ENCODE assay signal across 1 cellular context in the genomic region with DNA sequence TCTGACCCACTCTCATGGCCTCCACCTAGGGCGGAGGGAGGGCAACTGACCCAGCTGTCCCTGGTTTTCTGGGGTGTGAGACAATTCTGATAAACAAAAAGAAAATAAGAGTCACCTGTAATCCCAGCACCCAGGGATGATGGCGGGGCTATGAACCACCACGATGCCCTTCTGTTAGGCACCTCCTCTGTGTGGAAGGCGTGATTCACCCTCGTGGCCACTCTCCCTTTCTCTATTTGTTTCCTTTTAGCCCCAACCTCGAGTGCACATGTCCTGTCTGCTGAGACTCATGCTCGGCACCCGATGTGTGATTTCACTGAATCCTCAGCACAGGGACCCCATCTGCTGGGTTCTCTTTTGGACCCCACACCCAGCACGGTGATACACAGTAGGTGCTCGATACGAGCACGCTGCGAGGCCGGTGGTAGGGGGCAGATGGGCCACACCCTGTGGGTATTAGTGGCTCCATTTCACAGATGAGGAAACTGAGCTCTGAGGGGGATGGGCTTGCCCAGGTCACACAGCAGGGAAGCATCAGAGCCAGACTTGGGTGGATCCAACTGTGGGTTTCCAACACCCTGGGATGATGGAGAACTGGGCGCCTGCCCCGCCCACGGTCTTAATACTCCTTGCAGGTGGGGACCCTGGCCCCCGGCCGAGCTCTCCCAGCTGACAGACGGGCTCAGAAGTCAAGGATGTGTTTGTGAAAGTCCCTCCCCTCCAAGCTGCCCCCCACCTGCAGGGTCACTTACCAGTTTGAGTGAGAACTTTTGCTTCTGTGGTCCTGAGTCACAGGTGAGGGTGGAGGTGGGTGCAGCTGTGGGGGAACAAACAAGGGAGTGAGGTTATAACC.
TF ChIP-seq lines count a peak whose summit lies in the region.

No MANE protein-coding gene starts in this region.

TF ChIP-seq in HepG2, 621 proteins besides CTCF, POLR2A, EP300 and RAD21:
- TF ChIP-seq ZNF629 (CRISPR knock-in tag; conservative IDR thresholded peaks at IDR 0.05) (peak; percentile 55; the same call in 1 of the 2 replicates), BORCS8-MEF2B (CRISPR knock-in tag; IDR thresholded peaks at IDR 0.05) (no peak), ZNF263 (CRISPR knock-in tag; IDR thresholded peaks at IDR 0.05) (no peak)
TF ChIP-seq in HepG2: peak in this region for 1.
